ENCODE assay signal across 1 cellular context in the genomic region with DNA sequence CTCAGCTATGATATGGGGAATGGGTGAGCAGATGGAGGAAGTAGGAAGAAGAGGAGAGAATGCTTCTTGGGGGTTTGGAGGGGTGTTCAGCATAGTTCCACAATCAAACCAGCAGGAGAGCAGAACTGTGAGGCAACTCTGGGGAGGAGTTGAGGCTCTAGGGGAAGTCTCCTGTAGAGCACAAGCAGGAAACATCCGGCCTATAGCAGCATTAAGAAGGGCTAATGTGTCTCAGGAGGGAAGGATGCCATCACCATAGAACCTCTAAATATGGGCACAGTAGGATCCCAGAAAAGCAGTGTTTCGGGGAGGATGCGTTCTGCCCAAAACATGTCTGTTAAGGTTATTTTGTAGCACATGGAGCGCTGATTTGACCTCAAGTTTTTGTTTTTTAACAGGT.
TF ChIP-seq lines count a peak whose summit lies in the region.

No MANE protein-coding gene starts in this region.

TF ChIP-seq in HepG2, 621 proteins besides CTCF, POLR2A, EP300 and RAD21:
- no peak for TF ChIP-seq ZNF253 (CRISPR knock-in tag; IDR thresholded peaks at IDR 0.05; ENCODE audit: borderline replicate concordance)
- TF ChIP-seq POGZ (CRISPR knock-in tag; IDR thresholded peaks at IDR 0.05): no peak
- TF ChIP-seq, protein P1, sequence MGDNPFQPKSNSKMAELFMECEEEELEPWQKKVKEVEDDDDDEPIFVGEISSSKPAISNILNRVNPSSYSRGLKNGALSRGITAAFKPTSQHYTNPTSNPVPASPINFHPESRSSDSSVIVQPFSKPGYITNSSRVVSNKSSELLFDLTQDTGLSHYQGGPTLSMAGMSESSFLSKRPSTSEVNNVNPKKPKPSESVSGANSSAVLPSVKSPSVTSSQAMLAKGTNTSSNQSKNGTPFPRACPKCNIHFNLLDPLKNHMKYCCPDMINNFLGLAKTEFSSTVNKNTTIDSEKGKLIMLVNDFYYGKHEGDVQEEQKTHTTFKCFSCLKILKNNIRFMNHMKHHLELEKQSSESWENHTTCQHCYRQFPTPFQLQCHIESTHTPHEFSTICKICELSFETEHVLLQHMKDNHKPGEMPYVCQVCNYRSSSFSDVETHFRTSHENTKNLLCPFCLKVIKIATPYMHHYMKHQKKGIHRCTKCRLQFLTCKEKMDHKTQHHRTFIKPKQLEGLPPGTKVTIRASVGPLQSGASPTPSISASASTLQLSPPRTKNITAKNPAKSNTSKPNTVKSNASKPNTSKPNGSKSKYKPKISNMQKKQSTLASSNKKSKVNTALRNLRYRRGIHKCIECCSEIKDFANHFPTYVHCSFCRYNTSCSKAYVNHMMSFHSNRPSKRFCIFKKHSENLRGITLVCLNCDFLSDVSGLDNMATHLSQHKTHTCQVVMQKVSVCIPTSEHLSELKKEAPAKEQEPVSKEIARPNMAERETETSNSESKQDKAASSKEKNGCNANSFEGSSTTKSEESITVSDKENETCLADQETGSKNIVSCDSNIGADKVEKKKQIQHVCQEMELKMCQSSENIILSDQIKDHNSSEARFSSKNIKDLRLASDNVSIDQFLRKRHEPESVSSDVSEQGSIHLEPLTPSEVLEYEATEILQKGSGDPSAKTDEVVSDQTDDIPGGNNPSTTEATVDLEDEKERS (CRISPR knock-in tag; IDR thresholded peaks at IDR 0.05): 0 out of 2 replicates have a peak, but pooled peaks have one; percentile 52
- TF ChIP-seq ZFP36 (IDR thresholded peaks at IDR 0.05; ENCODE audit: borderline replicate concordance, low read depth, low read length, partially characterized antibody): no peak
- TF ChIP-seq ZNF556 (CRISPR knock-in tag; IDR thresholded peaks at IDR 0.05; ENCODE audit: borderline replicate concordance): peak; percentile 100
- TF ChIP-seq ZNF343 (CRISPR knock-in tag; IDR thresholded peaks at IDR 0.05): no peak
- TF ChIP-seq JDP2 (CRISPR knock-in tag; IDR thresholded peaks at IDR 0.05; ENCODE audit: borderline replicate concordance): no peak
- no peak for TF ChIP-seq SP4 (CRISPR knock-in tag; IDR thresholded peaks at IDR 0.05)
- TF ChIP-seq HES4 (CRISPR knock-in tag; IDR thresholded peaks at IDR 0.05; ENCODE audit: borderline replicate concordance): no peak
- TF ChIP-seq RNF219 (CRISPR knock-in tag; IDR thresholded peaks at IDR 0.05): no peak
- no peak for TF ChIP-seq RXRA (CRISPR knock-in tag; IDR thresholded peaks at IDR 0.05)
- TF ChIP-seq, protein P2, sequence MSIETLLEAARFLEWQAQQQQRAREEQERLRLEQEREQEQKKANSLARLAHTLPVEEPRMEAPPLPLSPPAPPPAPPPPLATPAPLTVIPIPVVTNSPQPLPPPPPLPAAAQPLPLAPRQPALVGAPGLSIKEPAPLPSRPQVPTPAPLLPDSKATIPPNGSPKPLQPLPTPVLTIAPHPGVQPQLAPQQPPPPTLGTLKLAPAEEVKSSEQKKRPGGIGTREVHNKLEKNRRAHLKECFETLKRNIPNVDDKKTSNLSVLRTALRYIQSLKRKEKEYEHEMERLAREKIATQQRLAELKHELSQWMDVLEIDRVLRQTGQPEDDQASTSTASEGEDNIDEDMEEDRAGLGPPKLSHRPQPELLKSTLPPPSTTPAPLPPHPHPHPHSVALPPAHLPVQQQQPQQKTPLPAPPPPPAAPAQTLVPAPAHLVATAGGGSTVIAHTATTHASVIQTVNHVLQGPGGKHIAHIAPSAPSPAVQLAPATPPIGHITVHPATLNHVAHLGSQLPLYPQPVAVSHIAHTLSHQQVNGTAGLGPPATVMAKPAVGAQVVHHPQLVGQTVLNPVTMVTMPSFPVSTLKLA (IDR thresholded peaks at IDR 0.05): 0 out of 2 replicates have a peak, but pooled peaks have one; percentile 43
